27 cellular contexts compared by ENCODE assay signal in genomic region chr7:4233146-4233545, GRCh38.
"Had no signal": no experiment of that assay in that cellular context is flagged by ENCODE, and none has a peak within 500 bp of the region (broad histone marks: within the 10 kb centered on the region; RNA-seq: fewer than 3 reads in every experiment).

No MANE protein-coding gene starts in this region.

- ATAC-seq: activated CD4-positive, alpha-beta T cell treated with anti-CD3 and anti-CD28 coated beads for 36 hours; activated CD8-positive, alpha-beta memory T cell treated with anti-CD3 and anti-CD28 coated beads, Interleukin-2, amount 10 ng/mL, durations not matched to agents 7 days and 5 days; activated CD8-positive, alpha-beta T cell treated with anti-CD3 and anti-CD28 coated beads, Interleukin-2, amount 10 ng/mL, durations not matched to agents 7 days and 5 days; esophagus mucosa; gastrocnemius medialis; T-helper 17 cell had no signal

- H3K4me1 ChIP-seq: colonic mucosa, gastrocnemius medialis had no signal

- H3K36me3 ChIP-seq: brain microvascular endothelial cell, colonic mucosa, gastrocnemius medialis had no signal

- DNase-seq: activated CD4-positive, alpha-beta memory T cell treated with anti-CD3 and anti-CD28 coated beads for 36 hours; activated CD4-positive, alpha-beta T cell treated with anti-CD3 and anti-CD28 coated beads for 36 hours; activated CD4-positive, alpha-beta T cell treated with anti-CD3 and anti-CD28 coated beads, Interleukin-2, amount 10 ng/mL, durations not matched to agents 24 days and 14 days; activated CD4-positive, CD25-positive, alpha-beta regulatory T cell; activated CD4-positive, CD25-positive, alpha-beta regulatory T cell treated with anti-CD3 and anti-CD28 coated beads, Interleukin-2, amount 50 U/mL, for 72 hours; activated CD8-positive, alpha-beta memory T cell treated with anti-CD3 and anti-CD28 coated beads, Interleukin-2, amount 10 ng/mL, durations not matched to agents 7 days and 5 days; activated CD8-positive, alpha-beta memory T cell treated with anti-CD3 and anti-CD28 coated beads, Interleukin-2, amount 50 U/mL, for 4 hours; activated CD8-positive, alpha-beta T cell treated with anti-CD3 and anti-CD28 coated beads, Interleukin-2, amount 10 ng/mL, durations not matched to agents 7 days and 5 days; activated gamma-delta T cell treated with Interleukin-2 at 50 U/mL for 16 hours; activated naive CD4-positive, alpha-beta T cell treated with anti-CD3 and anti-CD28 coated beads, Interleukin-2, amount 50 U/mL, for 16 hours; activated naive CD4-positive, alpha-beta T cell treated with Interleukin-2 at 50 U/mL for 16 hours; activated T-cell treated with anti-CD3 and anti-CD28 coated beads, Interleukin-2, amount 50 U/mL, for 1 hour; activated T-cell treated with anti-CD3 and anti-CD28 coated beads, Interleukin-2, amount 50 U/mL, for 48 hours; amniotic stem cell; anterior cingulate cortex; brain microvascular endothelial cell; caudate nucleus; colonic mucosa; effector memory CD4-positive, alpha-beta T cell; endodermal cell; foreskin fibroblast; gastrocnemius medialis; glutamatergic neuron; T-helper 1 cell; T-helper 17 cell; T1000 had no signal

- H3K9me3 ChIP-seq: colonic mucosa, gastrocnemius medialis had no signal

- H3K27me3 ChIP-seq: brain microvascular endothelial cell, colonic mucosa, gastrocnemius medialis had no signal

- H3K4me3 ChIP-seq: colonic mucosa, gastrocnemius medialis had no signal

- H3K27ac ChIP-seq: brain microvascular endothelial cell, colonic mucosa, gastrocnemius medialis had no signal
